ENCODE assay signal across 8 cellular contexts in the genomic region with DNA sequence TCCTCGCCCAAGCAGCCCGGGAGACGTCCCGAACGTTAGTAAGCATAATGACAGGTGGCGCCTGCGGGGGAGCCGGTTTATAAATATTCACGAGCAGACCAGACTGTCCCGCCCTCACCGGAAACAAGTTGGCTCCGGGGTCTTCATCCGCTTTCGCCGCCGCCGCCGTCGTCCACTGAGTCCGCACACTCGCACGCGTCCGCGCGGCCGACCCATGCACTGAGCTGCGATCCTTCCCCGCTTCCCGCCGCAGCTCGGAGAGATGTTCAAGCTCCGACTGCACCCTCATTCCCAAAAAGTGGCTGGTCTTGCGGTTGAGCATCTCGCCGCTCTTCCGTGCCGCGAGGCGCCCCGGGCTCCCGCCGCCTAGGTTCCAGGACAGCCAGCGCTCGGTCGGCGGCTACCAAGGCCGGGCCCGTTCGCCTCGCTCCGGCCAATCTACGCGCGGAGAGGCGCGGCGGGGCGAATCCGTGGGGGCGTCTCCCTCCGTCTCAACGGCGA. TPM values are rescaled to one million over a fixed set of nuclear protein-coding genes. Genes with fewer than 3 reads are reported as not detected.
DNase-seq lines count a peak whose midpoint lies in the region; ATAC-seq and TF ChIP-seq lines count a peak whose summit lies in the region.

No MANE protein-coding gene starts in this region.

- H2BK120ac ChIP-seq in mesendoderm (ENCODE audit: low read depth, low read length): no peak overlapping the region

- WGBS in mesendoderm (ENCODE audit: extremely low coverage, insufficient coverage, low lambda C conversion rate): no CpG with 5 or more reads among the region's 64 CpGs

- H3K4me3 ChIP-seq in GM08714 (ENCODE audit: low read length): peak overlapping the region; percentile 96
- peak overlapping the region; percentile 96 for H3K4me3 ChIP-seq in HAP-1
- H3K4me3 ChIP-seq in WI38 (ENCODE audit: low read depth, low read length): peak overlapping the region; percentile 95
- H3K4me3 ChIP-seq in duodenal mucosa (ENCODE audit: low read depth in 1 of 2, low read length in 2 of 2): peak overlapping the region; percentile 90 to 98
- peak overlapping the region; percentile 85 for H3K4me3 ChIP-seq in mesendoderm (ENCODE audit: low read length)
- H3K4me3 ChIP-seq in thoracic aorta: peak overlapping the region; percentile 82

- H2AK5ac ChIP-seq in mesendoderm (ENCODE audit: low read length): no peak overlapping the region

- in situ Hi-C loops in HAP-1 (cut with MboI; ENCODE audit: low sequenced_read_pairs): no loop called here

- H3K9ac ChIP-seq in duodenal mucosa (ENCODE audit: low read depth in 1 of 2, low read length in 2 of 2): peak overlapping the region; percentile 48 to 96
- H3K9ac ChIP-seq in mesendoderm (ENCODE audit: low read length): peak overlapping the region; percentile 86

- no peak overlapping the region for H2BK5ac ChIP-seq in mesendoderm (ENCODE audit: low read length)

- H3K23ac ChIP-seq in mesendoderm (ENCODE audit: low read length): no peak overlapping the region

- no peak overlapping the region for H4K5ac ChIP-seq in mesendoderm (ENCODE audit: low read length)

- peak overlapping the region; percentile 93 for H3K56ac ChIP-seq in mesendoderm (ENCODE audit: low read length)

- H2BK15ac ChIP-seq in mesendoderm (replicated peaks; ENCODE audit: low read depth): no peak overlapping the region

- H3K9me3 ChIP-seq in HAP-1 (no peaks in the 10 kb centered on the region), duodenal mucosa (ENCODE audit: control insufficient read depth in 1 of 2, low read length in 2 of 2) (no peaks in the 10 kb centered on the region), thoracic aorta (no peaks in the 10 kb centered on the region)

- ATAC-seq in thoracic aorta (ENCODE audit: insufficient number of reproducible peaks, low FRiP score, low read depth): peak; percentile 4

- H3K4me1 ChIP-seq in HAP-1: peaks cover 15% of the 10 kb centered on the region
- peaks cover 19 to 39% of the 10 kb centered on the region in 2 donors for H3K4me1 ChIP-seq in duodenal mucosa (ENCODE audit: control insufficient read depth in 1 of 2, insufficient read depth in 2 of 2, low read length in 2 of 2)
- H3K4me1 ChIP-seq in mesendoderm (ENCODE audit: control insufficient read depth, low read depth, low read length): no peaks in the 10 kb centered on the region
- peaks cover 12 to 26% of the 10 kb centered on the region in 2 donors for H3K4me1 ChIP-seq in thoracic aorta (ENCODE audit: control insufficient read depth in 1 of 2, low read depth in 2 of 2)

- TF ChIP-seq CTCF in WI38 (IDR thresholded peaks at IDR 0.05; ENCODE audit: low read depth, low read length) (no peak), thoracic aorta (IDR thresholded peaks at IDR 0.05) (no peak)

- peaks cover 15% of the 10 kb centered on the region for H3K79me2 ChIP-seq in mesendoderm (ENCODE audit: control insufficient read depth, insufficient read depth, low read length)

- no peaks in the 10 kb centered on the region for H3K27me3 ChIP-seq in HAP-1 (ENCODE audit: low read depth)
- no peaks in the 10 kb centered on the region for H3K27me3 ChIP-seq in duodenal mucosa (ENCODE audit: control insufficient read depth in 1 of 2, insufficient read depth in 2 of 2, low read length in 2 of 2)
- no peaks in the 10 kb centered on the region for H3K27me3 ChIP-seq in mesendoderm (ENCODE audit: insufficient read depth, low read length, poor library complexity)
- no peaks in the 10 kb centered on the region for H3K27me3 ChIP-seq in thoracic aorta (replicated peaks; ENCODE audit: insufficient read depth)

- H3K27ac ChIP-seq in duodenal mucosa (ENCODE audit: low read depth, low read length) (no peak overlapping the region), mesendoderm (ENCODE audit: low read depth, low read length) (peak overlapping the region; percentile 45), thoracic aorta (peak overlapping the region; percentile 40 to 87)

- no peak overlapping the region for H3K4ac ChIP-seq in mesendoderm (ENCODE audit: low read depth, low read length)

- DNase-seq in HAP-1 (ENCODE audit: low spot score in 2 of 2) (peak; percentile 37 to 78), MV-4-11 (lab: John Stamatoyannopoulos, UW) (peak; percentile 31), mesendoderm (peak; percentile 61), thoracic aorta (ENCODE audit: low spot score) (no peak), globus pallidus (ENCODE audit: low spot score) (no peak)

- H3K4me2 ChIP-seq in mesendoderm (ENCODE audit: low read length): peak overlapping the region; percentile 95

- no peak overlapping the region for H4K8ac ChIP-seq in mesendoderm (ENCODE audit: low read depth, low read length)

- H3K36me3 ChIP-seq in HAP-1 (replicated peaks) (peaks cover 60% of the 10 kb centered on the region), duodenal mucosa (ENCODE audit: control insufficient read depth in 1 of 2, insufficient read depth in 2 of 2, low read length in 2 of 2) (peaks cover 37 to 48% of the 10 kb centered on the region in 2 donors), mesendoderm (ENCODE audit: control insufficient read depth, insufficient read depth, low read length) (peaks cover 11% of the 10 kb centered on the region), thoracic aorta (peaks cover 30% of the 10 kb centered on the region)

- H3K79me1 ChIP-seq in mesendoderm (ENCODE audit: low read length): peaks cover 15% of the 10 kb centered on the region

- no peak overlapping the region for H3K18ac ChIP-seq in mesendoderm (ENCODE audit: low read length)

RNA-seq across cellular contexts. Expression of gene CFAP119, which starts 0.4 kb away (rescaled TPM):
- 3.4 TPM for polyA plus RNA-seq in mesendoderm (2013, experiment 1 of 2)
- polyA plus RNA-seq in mesendoderm (2013, experiment 2 of 2): 2.5 TPM
- 1 to 10 TPM in 1 of 2 donors, under 1 TPM in 1; 0.27 to 1.2 TPM for total RNA-seq in thoracic aorta

RNA-seq across cellular contexts. Expression of gene RNF40, which starts 0.6 kb away (rescaled TPM):
- 42.9 TPM for polyA plus RNA-seq in mesendoderm (2013, experiment 1 of 2)
- polyA plus RNA-seq in mesendoderm (2013, experiment 2 of 2): 41.1 TPM
- total RNA-seq in thoracic aorta: 100 to 1,000 TPM; 109 to 112 TPM

RNA-seq across cellular contexts. Expression of gene PHKG2, which starts 13.3 kb away (rescaled TPM):
- polyA plus RNA-seq in mesendoderm (2013, experiment 1 of 2): 24.5 TPM
- 24.1 TPM for polyA plus RNA-seq in mesendoderm (2013, experiment 2 of 2)
- total RNA-seq in thoracic aorta: 10 to 100 TPM; 25.6 to 26.4 TPM

RNA-seq across cellular contexts. Expression of gene ZNF629, which starts 25.5 kb away (rescaled TPM):
- 10.8 TPM for polyA plus RNA-seq in mesendoderm (2013, experiment 1 of 2)
- 10.3 TPM for polyA plus RNA-seq in mesendoderm (2013, experiment 2 of 2)
- total RNA-seq in thoracic aorta: 10 to 100 TPM; 10.7 to 18.8 TPM

Comparison
In these comparisons a context has a peak if more than half of its experiments do, and no peak if none do; other contexts are left out.
1. DNase-seq: peak in HAP-1 (2 of 2), MV-4-11 (single experiment) and mesendoderm (single experiment); none in thoracic aorta (single experiment) and globus pallidus (single experiment).
2. Peak in every context shown above with its lines, with median percentiles within 50 percentile points of each other: H3K4me3 ChIP-seq.